In the genomic region with DNA sequence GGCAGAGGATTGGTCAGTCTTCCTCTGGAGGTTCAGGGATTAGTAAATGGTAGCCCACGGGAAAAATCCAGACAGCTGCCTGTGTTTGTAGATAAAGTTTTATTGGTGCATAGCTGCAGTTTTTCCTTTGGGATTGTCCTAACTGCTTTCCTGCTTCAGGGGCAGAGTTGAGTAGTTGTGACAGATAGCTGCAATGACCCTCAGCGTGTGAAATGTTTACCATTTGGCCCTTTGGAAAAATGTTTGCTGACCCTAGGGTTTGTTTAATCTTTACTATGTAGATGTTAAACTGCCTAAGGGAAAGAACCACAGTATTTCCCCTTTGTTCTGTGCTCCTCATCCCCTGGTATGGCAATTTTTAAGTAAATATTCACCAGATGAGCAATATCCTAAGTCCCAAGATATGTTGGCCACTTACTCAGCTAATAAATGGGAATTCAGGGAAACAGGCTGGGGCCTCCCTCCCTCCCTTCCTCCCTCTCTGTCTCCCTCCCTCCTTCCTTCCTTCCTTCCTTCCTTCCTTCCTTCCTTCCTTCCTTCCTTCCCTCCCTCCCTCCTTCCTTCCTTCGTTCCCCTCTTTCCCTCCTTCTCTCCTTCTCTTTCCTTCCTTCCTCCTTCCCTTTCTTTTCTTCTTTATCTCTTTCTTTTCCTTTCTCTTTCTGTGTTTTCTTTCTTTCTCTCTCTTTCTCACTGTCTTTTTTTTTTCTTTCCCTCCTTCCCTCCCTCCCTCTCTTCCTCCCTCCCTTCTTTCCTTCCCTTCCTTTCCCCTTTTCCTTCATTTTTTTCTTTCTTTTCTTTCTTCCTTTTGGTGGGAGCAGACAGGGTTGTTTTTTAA, we compare ENCODE assay signal across 10 cellular contexts.
A peak's percentile ranks its signal among the peaks of the same experiment; 100 is the strongest.
DNase-seq lines count a peak whose midpoint lies in the region; ATAC-seq and TF ChIP-seq lines count a peak whose summit lies in the region.
"Had no signal": no experiment of that assay in that cellular context is flagged by ENCODE, and none has a peak within 500 bp of the region (broad histone marks: within the 10 kb centered on the region; RNA-seq: fewer than 3 reads in every experiment).

No MANE protein-coding gene starts in this region.

- CTCF ChIA-PET in CD8-positive, alpha-beta T cell (lab: Charles Lee), result no interaction called here

- peaks cover 23% of the 10 kb centered on the region for H3K4me1 ChIP-seq in CD8-positive, alpha-beta T cell (ENCODE audit: insufficient read depth, low read length)

- H3K36me3 Mint-ChIP-seq in activated naive CD4-positive, alpha-beta T cell treated with anti-CD3 and anti-CD28 coated beads, Interleukin-2, amount 50 U/mL, for 72 hours, result peaks cover 10 to 37% of the 10 kb centered on the region in 2 donors
- H3K36me3 Mint-ChIP-seq in CD8-positive, alpha-beta T cell, result peaks cover 51% of the 10 kb centered on the region

- H3K27ac Mint-ChIP-seq in activated naive CD4-positive, alpha-beta T cell treated with anti-CD3 and anti-CD28 coated beads, Interleukin-2, amount 50 U/mL, for 72 hours, result peak overlapping the region; percentile 2 to 58
- no peak overlapping the region for H3K27ac Mint-ChIP-seq in CD8-positive, alpha-beta T cell

- H3K4me3 Mint-ChIP-seq in CD8-positive, alpha-beta T cell, result no peak overlapping the region

- POLR2A ChIA-PET in CD8-positive, alpha-beta T cell (lab: Charles Lee), result interaction anchor here (1.3 kb wide), 1 partner anchor 11 kb away, joined by 4 read pairs; no protein-coding TSS in a partner anchor

- no peak overlapping the region for H3K27ac ChIP-seq in CD8-positive, alpha-beta T cell (ENCODE audit: low read depth, low read length)

- intact Hi-C loops in CD8-positive, alpha-beta T cell (cut with DNase I, micrococcal nuclease), result loop anchor here in 1 of 2 experiments (10.0 kb wide), 1 partner anchor 60 kb away; no protein-coding TSS in a partner anchor

- peaks cover 34% of the 10 kb centered on the region for H3K4me1 Mint-ChIP-seq in CD8-positive, alpha-beta T cell (ENCODE audit: low read depth)

- peaks cover 2 to 3% of the 10 kb centered on the region in 2 donors for H3K9me3 Mint-ChIP-seq in activated naive CD4-positive, alpha-beta T cell treated with anti-CD3 and anti-CD28 coated beads, Interleukin-2, amount 50 U/mL, for 72 hours
- peaks cover 3% of the 10 kb centered on the region for H3K9me3 Mint-ChIP-seq in CD8-positive, alpha-beta T cell

- ATAC-seq in activated naive CD4-positive, alpha-beta T cell treated with anti-CD3 and anti-CD28 coated beads, Interleukin-2, amount 50 U/mL, for 72 hours, result no peak
- no peak for ATAC-seq in GM21576 (IDR thresholded peaks at IDR 0.05; ENCODE audit: unreplicated experiment)
- ATAC-seq in HG02588 (IDR thresholded peaks at IDR 0.05; ENCODE audit: unreplicated experiment), result no peak
- ATAC-seq in CD8-positive, alpha-beta T cell, result no peak

- TF ChIP-seq CTCF in CD8-positive, alpha-beta T cell (IDR thresholded peaks at IDR 0.05), result no peak

- DNase-seq in activated naive CD4-positive, alpha-beta T cell treated with anti-CD3 and anti-CD28 coated beads, Interleukin-2, amount 50 U/mL, for 72 hours (ENCODE audit: low spot score in 2 of 2), result no peak
- DNase-seq in activated naive CD4-positive, alpha-beta T cell treated with Interleukin-2 at 50 U/mL for 16 hours, result no peak
- DNase-seq in T1000 (lab: John Stamatoyannopoulos, UW) (peak; percentile 58), glomerular visceral epithelial cell (ENCODE audit: extremely low spot score) (peak; percentile 44), stromal cell of bone marrow (ENCODE audit: low read depth) (peak; percentile 57)
- DNase-seq in CD8-positive, alpha-beta T cell, result no peak
- DNase-seq: AML-193, T-helper 1 cell had no signal

- H3K4me3 ChIP-seq in CD8-positive, alpha-beta T cell (ENCODE audit: low read depth, low read length), result no peak overlapping the region

- H3K27me3 Mint-ChIP-seq in CD8-positive, alpha-beta T cell (ENCODE audit: low read depth), result no peaks in the 10 kb centered on the region

- H3K9me3 ChIP-seq in CD8-positive, alpha-beta T cell (ENCODE audit: low read length), result peaks cover under 1% of the 10 kb centered on the region

- peaks cover 6% of the 10 kb centered on the region for H3K36me3 ChIP-seq in CD8-positive, alpha-beta T cell (ENCODE audit: insufficient read depth, low read length)

- no peaks in the 10 kb centered on the region for H3K27me3 ChIP-seq in CD8-positive, alpha-beta T cell (ENCODE audit: insufficient read depth, low read length)

Comparison
In these comparisons a context has a peak if more than half of its experiments do, and no peak if none do; other contexts are left out.
1. DNase-seq: peak in T1000 (single experiment), glomerular visceral epithelial cell (single experiment) and stromal cell of bone marrow (single experiment); none in activated naive CD4-positive, alpha-beta T cell treated with anti-CD3 and anti-CD28 coated beads, Interleukin-2, amount 50 U/mL, for 72 hours (0 of 2), activated naive CD4-positive, alpha-beta T cell treated with Interleukin-2 at 50 U/mL for 16 hours (single experiment) and CD8-positive, alpha-beta T cell (0 of 7).